ENCODE assay signal across 15 cellular contexts in the genomic region with DNA sequence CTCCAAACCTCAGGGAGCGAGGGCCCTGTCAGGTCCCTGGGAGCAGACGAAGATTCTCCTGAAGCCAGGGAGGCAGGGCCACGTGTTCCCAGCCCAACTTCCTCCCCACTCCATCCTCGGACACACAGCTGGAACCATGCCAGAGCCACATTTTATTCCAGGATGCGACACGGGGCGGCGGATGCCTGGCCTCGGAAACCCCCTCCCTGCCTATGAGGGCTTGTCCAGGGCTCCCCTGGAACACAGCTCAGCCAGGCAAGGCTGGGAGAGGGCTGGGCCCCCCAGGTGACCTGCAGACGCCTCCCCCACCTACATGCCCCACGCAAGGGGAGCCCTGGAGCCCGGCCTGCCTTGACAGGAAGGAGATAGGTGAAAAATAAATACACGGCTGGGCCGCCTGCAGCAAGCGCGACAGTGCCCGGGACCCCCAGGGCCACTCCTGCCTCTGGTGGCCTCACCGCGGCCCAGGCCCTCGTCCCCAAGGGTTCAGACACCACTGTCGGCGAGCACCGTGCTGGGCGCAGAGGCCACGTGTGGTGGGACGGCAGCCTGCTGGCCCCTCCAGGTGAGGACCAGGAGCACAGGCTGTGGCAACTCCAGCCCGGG. TPM values are rescaled to one million over a fixed set of nuclear protein-coding genes. Genes with fewer than 3 reads are reported as not detected.
DNase-seq lines count a peak whose midpoint lies in the region; ATAC-seq and TF ChIP-seq lines count a peak whose summit lies in the region.
"Had no signal": no experiment of that assay in that cellular context is flagged by ENCODE, and none has a peak within 500 bp of the region (broad histone marks: within the 10 kb centered on the region; RNA-seq: fewer than 3 reads in every experiment).

No MANE protein-coding gene starts in this region.

- no peak overlapping the region for H3K27ac Mint-ChIP-seq in T-helper 17 cell
- peak overlapping the region; percentile 59 for H3K27ac Mint-ChIP-seq in stimulated activated naive B cell treated with anti-CD40 and anti-IgM and Interleukin-4, amounts not matched to agents 10 μg/mL and 1 μg/mL and 100 μg/mL, for 72 hours
- H3K27ac Mint-ChIP-seq: activated T-helper 17 cell treated with anti-CD3 and anti-CD28 coated beads, Interleukin-2, amount 50 U/mL, for 72 hours had no signal

- H3K4me1 ChIP-seq in PC-3 (ENCODE audit: insufficient read depth, low read length), result no peaks in the 10 kb centered on the region; the same call in 1 of the 2 replicates

- POLR2A ChIA-PET in PC-3 (lab: Charles Lee; ENCODE audit: unreplicated experiment), result no interaction called here

- no peak overlapping the region for H3K4me3 ChIP-seq in PC-3 (ENCODE audit: low read length)
- H3K4me3 ChIP-seq: colonic mucosa, left lung, thoracic aorta had no signal

- no peaks in the 10 kb centered on the region for H3K79me2 ChIP-seq in PC-3 (ENCODE audit: low read length)

- H3K9ac ChIP-seq in PC-3 (ENCODE audit: low read length), result no peak overlapping the region

- peak; percentile 10 for ATAC-seq in T-helper 17 cell
- peak; percentile 8 to 27 for ATAC-seq in left cardiac atrium
- ATAC-seq in stimulated activated naive B cell treated with anti-CD40 and anti-IgM and Interleukin-4, amounts not matched to agents 10 μg/mL and 1 μg/mL and 100 μg/mL, for 72 hours (replicated peaks), result no peak
- ATAC-seq in PC-3, result no peak
- ATAC-seq: activated T-helper 17 cell treated with anti-CD3 and anti-CD28 coated beads, Interleukin-2, amount 50 U/mL, for 72 hours; esophagus mucosa; left lung had no signal

- no peaks in the 10 kb centered on the region for H4K20me1 ChIP-seq in PC-3 (ENCODE audit: low read length)

- no peaks in the 10 kb centered on the region; the same call in 1 of the 2 replicates for H3K36me3 ChIP-seq in PC-3 (ENCODE audit: low read depth, low read length)

- peaks cover 12% of the 10 kb centered on the region for H3K36me3 Mint-ChIP-seq in T-helper 17 cell (ENCODE audit: low read depth)
- H3K36me3 Mint-ChIP-seq in stimulated activated naive B cell treated with anti-CD40 and anti-IgM and Interleukin-4, amounts not matched to agents 10 μg/mL and 1 μg/mL and 100 μg/mL, for 72 hours, result peaks cover 55 to 72% of the 10 kb centered on the region in 2 donors

- H3K4me3 Mint-ChIP-seq in T-helper 17 cell, result no peak overlapping the region
- H3K4me3 Mint-ChIP-seq in stimulated activated naive B cell treated with anti-CD40 and anti-IgM and Interleukin-4, amounts not matched to agents 10 μg/mL and 1 μg/mL and 100 μg/mL, for 72 hours, result no peak overlapping the region
- H3K4me3 Mint-ChIP-seq: activated T-helper 17 cell treated with anti-CD3 and anti-CD28 coated beads, Interleukin-2, amount 50 U/mL, for 72 hours; naive B cell had no signal

- H3K9me3 ChIP-seq in T-helper 17 cell (ENCODE audit: control insufficient read depth, low read length, poor library complexity, severe bottlenecking), result no peaks in the 10 kb centered on the region
- H3K9me3 ChIP-seq in PC-3 (ENCODE audit: low read length), result no peaks in the 10 kb centered on the region
- H3K9me3 ChIP-seq: colonic mucosa, left lung, thoracic aorta had no signal

- H3F3A ChIP-seq in PC-3 (ENCODE audit: low read length, unreplicated experiment), result no peaks in the 10 kb centered on the region

- peaks cover 5% of the 10 kb centered on the region for H3K4me1 Mint-ChIP-seq in T-helper 17 cell
- H3K4me1 Mint-ChIP-seq in stimulated activated naive B cell treated with anti-CD40 and anti-IgM and Interleukin-4, amounts not matched to agents 10 μg/mL and 1 μg/mL and 100 μg/mL, for 72 hours, result peaks cover 0 to 6% of the 10 kb centered on the region in 2 donors

- no peak overlapping the region for H2AFZ ChIP-seq in PC-3 (ENCODE audit: low read length)

- H3K27me3 Mint-ChIP-seq in T-helper 17 cell, result no peaks in the 10 kb centered on the region
- H3K27me3 Mint-ChIP-seq in stimulated activated naive B cell treated with anti-CD40 and anti-IgM and Interleukin-4, amounts not matched to agents 10 μg/mL and 1 μg/mL and 100 μg/mL, for 72 hours, result peaks cover 7% of the 10 kb centered on the region in 2 donors
- H3K27me3 Mint-ChIP-seq: activated T-helper 17 cell treated with anti-CD3 and anti-CD28 coated beads, Interleukin-2, amount 50 U/mL, for 72 hours had no signal

- no peak for TF ChIP-seq CTCF in PC-3 (conservative IDR thresholded peaks at IDR 0.05; ENCODE audit: low read depth, low read length)

- DNase-seq in NCI-H2081 (lab: John Stamatoyannopoulos, UW) (peak; percentile 12 to 24), NCI-H2081 treated with DMSO at 0.1 percent for 48 hours (lab: John Stamatoyannopoulos, UW) (no peak), T-helper 17 cell (no peak), left cardiac atrium (peak; percentile 60), PC-3 (no peak), activated gamma-delta T cell (lab: John Stamatoyannopoulos, UW) (no peak), inferior parietal cortex (ENCODE audit: extremely low spot score) (no peak)
- DNase-seq in stimulated activated naive B cell treated with anti-CD40 and anti-IgM and Interleukin-4, amounts not matched to agents 10 μg/mL and 1 μg/mL and 100 μg/mL, for 72 hours, result no peak
- DNase-seq: amygdala, colonic mucosa, naive B cell had no signal

- CTCF ChIA-PET in PC-3 (lab: Charles Lee), result no interaction called here

- H3K4me2 ChIP-seq in PC-3 (ENCODE audit: low read length), result no peak overlapping the region

- BruUV-seq in PC-3 (replicated peaks; lab: Mats Ljungman, UMichigan), result no TSS peak

- intact Hi-C loops in left cardiac atrium (cut with DNase I), result no loop called here
- intact Hi-C loops in PC-3 (cut with micrococcal nuclease), result no loop called here

- H3K27me3 ChIP-seq in PC-3 (ENCODE audit: low read length), result no peaks in the 10 kb centered on the region
- H3K27me3 ChIP-seq: colonic mucosa, left lung had no signal

- H3K9me3 Mint-ChIP-seq in stimulated activated naive B cell treated with anti-CD40 and anti-IgM and Interleukin-4, amounts not matched to agents 10 μg/mL and 1 μg/mL and 100 μg/mL, for 72 hours, result peaks cover 0 to 1% of the 10 kb centered on the region in 2 donors
- H3K9me3 Mint-ChIP-seq: activated T-helper 17 cell treated with anti-CD3 and anti-CD28 coated beads, Interleukin-2, amount 50 U/mL, for 72 hours; naive B cell had no signal

- no peaks in the 10 kb centered on the region for H3K9me2 ChIP-seq in PC-3 (replicated peaks; ENCODE audit: low read length)

- H3K27ac ChIP-seq in PC-3 (ENCODE audit: low read length), result no peak overlapping the region
- H3K27ac ChIP-seq: colonic mucosa, left lung, thoracic aorta had no signal

RNA-seq across cellular contexts. Expression of gene GET4, which starts 21.5 kb away (rescaled TPM):
- 10 to 100 TPM; 58.5 to 81.0 TPM for total RNA-seq in T-helper 17 cell
- total RNA-seq in left cardiac atrium, result 10 to 100 TPM; 17.8 to 28.3 TPM
- 96.7 and 115 TPM in 2 replicates for total RNA-seq in PC-3 (2014; rRNA removed)

RNA-seq across cellular contexts. Expression of gene ADAP1, which starts 56.6 kb away (rescaled TPM):
- total RNA-seq in T-helper 17 cell, result 10 to 100 TPM in 1 of 2 donors, 1 to 10 TPM in 1; 6.7 to 15.4 TPM
- total RNA-seq in left cardiac atrium, result 1 to 10 TPM; 6.9 to 8.2 TPM
- total RNA-seq in PC-3 (2014; rRNA removed), result 31.2 and 36.4 TPM in 2 replicates

Comparison
In these comparisons a context has a peak if more than half of its experiments do, and no peak if none do; other contexts are left out.
1. DNase-seq: peak in NCI-H2081 (2 of 2) and left cardiac atrium (single experiment); none in NCI-H2081 treated with DMSO at 0.1 percent for 48 hours (single experiment), T-helper 17 cell (0 of 3), stimulated activated naive B cell treated with anti-CD40 and anti-IgM and Interleukin-4, amounts not matched to agents 10 μg/mL and 1 μg/mL and 100 μg/mL, for 72 hours (single experiment), PC-3 (single experiment), activated gamma-delta T cell (single experiment) and inferior parietal cortex (single experiment).
2. ATAC-seq: peak in T-helper 17 cell (single experiment) and left cardiac atrium (2 of 2); none in stimulated activated naive B cell treated with anti-CD40 and anti-IgM and Interleukin-4, amounts not matched to agents 10 μg/mL and 1 μg/mL and 100 μg/mL, for 72 hours (0 of 2) and PC-3 (single experiment).